Comparison of ENCODE assay signal across 8 cellular contexts in the genomic region with DNA sequence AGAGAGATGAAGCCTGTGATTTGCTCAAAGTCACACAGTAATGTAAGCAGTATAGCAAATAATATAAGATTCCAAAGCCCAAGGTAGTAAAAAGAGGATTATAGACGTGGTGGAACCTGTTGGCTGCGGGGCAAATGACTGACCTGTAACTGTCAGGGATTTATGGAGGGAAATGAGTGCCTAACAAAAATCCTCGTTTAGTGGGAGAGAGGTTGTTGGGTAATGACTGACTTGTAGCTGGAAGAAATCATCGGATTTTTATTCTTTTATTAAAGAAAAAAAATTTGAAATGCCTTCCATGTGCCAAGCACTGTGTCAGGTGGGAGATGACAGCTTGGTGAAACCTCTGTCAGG. TPM values are rescaled to one million over a fixed set of nuclear protein-coding genes. Genes with fewer than 3 reads are reported as not detected.
DNase-seq lines count a peak whose midpoint lies in the region; ATAC-seq and TF ChIP-seq lines count a peak whose summit lies in the region.

No MANE protein-coding gene starts in this region.

- H3K36me3 Mint-ChIP-seq in CD14-positive monocyte (peaks cover 26 to 28% of the 10 kb centered on the region in 2 donors), neural progenitor cell (peaks cover 7% of the 10 kb centered on the region)

- H3K27me3 ChIP-seq in NT2/D1 (ENCODE audit: insufficient read depth, insufficient read length): peaks cover 6% of the 10 kb centered on the region
- H3K27me3 ChIP-seq in endocrine pancreas (ENCODE audit: control insufficient read depth, insufficient read depth, low read length): no peaks in the 10 kb centered on the region
- peaks cover 18% of the 10 kb centered on the region for H3K27me3 ChIP-seq in neural progenitor cell

- ATAC-seq in omental fat pad (ENCODE audit: low FRiP score): no peak

- peak overlapping the region; percentile 72 for H3K9ac ChIP-seq in NT2/D1 (ENCODE audit: insufficient read length, low read depth)
- H3K9ac ChIP-seq in endocrine pancreas (ENCODE audit: control insufficient read depth, insufficient read depth, low read length): peak overlapping the region; percentile 54
- H3K9ac ChIP-seq in neural progenitor cell: no peak overlapping the region

- H3K4me3 ChIP-seq in NT2/D1 (ENCODE audit: insufficient read length, low read depth) (peak overlapping the region; percentile 75), endocrine pancreas (ENCODE audit: control insufficient read depth, insufficient read depth, low read length) (peak overlapping the region; percentile 63), neural progenitor cell (peak overlapping the region; percentile 81)

- H2AFZ ChIP-seq in neural progenitor cell (replicated peaks): no peak overlapping the region

- peaks cover 23% of the 10 kb centered on the region for H3F3A ChIP-seq in neural progenitor cell (ENCODE audit: low read depth)

- intact Hi-C loops in CD14-positive monocyte (cut with micrococcal nuclease): loop anchor here in 1 of 2 donors (1.0 kb wide), 1 partner anchor 10 kb away; no protein-coding TSS in a partner anchor

- H3K4me3 Mint-ChIP-seq in CD14-positive monocyte (peak overlapping the region; percentile 86 to 99), neural progenitor cell (peak overlapping the region; percentile 98)

- H3K27ac Mint-ChIP-seq in CD14-positive monocyte (peak overlapping the region; percentile 91 to 97 (median 93)), neural progenitor cell (no peak overlapping the region)

- peaks cover 0 to 3% (median 0%) of the 10 kb centered on the region in 3 donors for H3K27me3 Mint-ChIP-seq in CD14-positive monocyte (ENCODE audit: low read depth in 3 of 3)
- H3K27me3 Mint-ChIP-seq in neural progenitor cell (ENCODE audit: insufficient read depth, low read depth): peaks cover 6% of the 10 kb centered on the region

- H3K36me3 ChIP-seq in NT2/D1 (ENCODE audit: insufficient read depth, insufficient read length, low read length): peaks cover 31% of the 10 kb centered on the region
- H3K36me3 ChIP-seq in endocrine pancreas (ENCODE audit: control insufficient read depth, insufficient read depth, low read length): no peaks in the 10 kb centered on the region
- H3K36me3 ChIP-seq in neural progenitor cell: no peaks in the 10 kb centered on the region

- H3K9me3 ChIP-seq in NT2/D1 (ENCODE audit: insufficient read depth, low read length) (no peaks in the 10 kb centered on the region), endocrine pancreas (ENCODE audit: control insufficient read depth, low read length) (no peaks in the 10 kb centered on the region), neural progenitor cell (ENCODE audit: low read depth) (no peaks in the 10 kb centered on the region)

- TF ChIP-seq CTCF in CD14-positive monocyte (IDR thresholded peaks at IDR 0.05): no peak
- TF ChIP-seq CTCF in neural progenitor cell (IDR thresholded peaks at IDR 0.05): no peak
- no peak for TF ChIP-seq CTCF in omental fat pad (IDR thresholded peaks at IDR 0.05)

- H3K4me1 ChIP-seq in NT2/D1 (ENCODE audit: insufficient read depth, insufficient read length) (no peaks in the 10 kb centered on the region), endocrine pancreas (ENCODE audit: control insufficient read depth, insufficient read depth, low read length) (peaks cover 5% of the 10 kb centered on the region), neural progenitor cell (peaks cover 14% of the 10 kb centered on the region)

- DNase-seq in CD14-positive monocyte (ENCODE audit: low spot score) (no peak), NT2/D1 (ENCODE audit: low read depth, low spot score) (no peak), neural progenitor cell (ENCODE audit: low spot score) (no peak), inferior parietal cortex (ENCODE audit: extremely low spot score) (no peak), NCI-H2227 (lab: John Stamatoyannopoulos, UW; ENCODE audit: unreplicated experiment) (no peak), omental fat pad (ENCODE audit: low spot score) (no peak), DMS153 (lab: John Stamatoyannopoulos, UW) (no peak)

- peaks cover 22% of the 10 kb centered on the region for H3K79me2 ChIP-seq in neural progenitor cell (ENCODE audit: low read depth)

- H3K4me2 ChIP-seq in neural progenitor cell: peak overlapping the region; percentile 77

- H4K20me1 ChIP-seq in neural progenitor cell (ENCODE audit: low read depth): no peaks in the 10 kb centered on the region

- H3K4me1 Mint-ChIP-seq in CD14-positive monocyte (peaks cover 31% of the 10 kb centered on the region), neural progenitor cell (peaks cover 19% of the 10 kb centered on the region)

- H3K9me3 Mint-ChIP-seq in CD14-positive monocyte: no peaks in the 10 kb centered on the region
- no peaks in the 10 kb centered on the region for H3K9me3 Mint-ChIP-seq in neural progenitor cell

- no peak overlapping the region for H3K27ac ChIP-seq in neural progenitor cell

RNA-seq across cellular contexts. Expression of gene CLP1, which starts 0.6 kb away (rescaled TPM):
- polyA plus RNA-seq in CD14-positive monocyte: 10 to 100 TPM; 12.9 to 17.9 TPM
- total RNA-seq in neural progenitor cell (ENCODE audit: low replicate concordance): 18.0 TPM in 2 replicates
- 10 to 100 TPM; 12.3 to 26.1 (median 15.7) TPM for total RNA-seq in omental fat pad

RNA-seq across cellular contexts. Expression of gene YPEL4, which starts 7.2 kb away (rescaled TPM):
- under 1 TPM in 1 of 2 donors, not detected in 1; 0.36 TPM for polyA plus RNA-seq in CD14-positive monocyte
- total RNA-seq in neural progenitor cell (ENCODE audit: low replicate concordance) (0.22 TPM in 1 of 2 replicates, not detected in the other), omental fat pad (1 to 10 TPM in 3 of 4 donors, under 1 TPM in 1; 0.63 to 1.8 (median 1.5) TPM)

RNA-seq across cellular contexts. Expression of gene ZDHHC5, which starts 11.0 kb away (rescaled TPM):
- polyA plus RNA-seq in CD14-positive monocyte: 10 to 100 TPM; 28.6 to 31.8 TPM
- total RNA-seq in neural progenitor cell (ENCODE audit: low replicate concordance) (28.5 and 41.8 TPM in 2 replicates), omental fat pad (10 to 100 TPM; 44.1 to 61.5 (median 50.7) TPM)

RNA-seq across cellular contexts. Expression of gene MED19, which starts 55.1 kb away (rescaled TPM):
- polyA plus RNA-seq in CD14-positive monocyte: 10 to 100 TPM in 1 of 2 donors, 1 to 10 TPM in 1; 9.2 to 11.3 TPM
- total RNA-seq in neural progenitor cell (ENCODE audit: low replicate concordance) (11.8 and 15.1 TPM in 2 replicates), omental fat pad (10 to 100 TPM; 10.7 to 14.4 (median 12.2) TPM)

RNA-seq across cellular contexts. Expression of gene TMX2, which starts 55.5 kb away (rescaled TPM):
- 10 to 100 TPM; 52.9 to 71.6 TPM for polyA plus RNA-seq in CD14-positive monocyte
- total RNA-seq in neural progenitor cell (ENCODE audit: low replicate concordance): 65.9 and 66.5 TPM in 2 replicates
- total RNA-seq in omental fat pad: 10 to 100 TPM; 49.0 to 73.9 (median 68.8) TPM
